In the genomic region with DNA sequence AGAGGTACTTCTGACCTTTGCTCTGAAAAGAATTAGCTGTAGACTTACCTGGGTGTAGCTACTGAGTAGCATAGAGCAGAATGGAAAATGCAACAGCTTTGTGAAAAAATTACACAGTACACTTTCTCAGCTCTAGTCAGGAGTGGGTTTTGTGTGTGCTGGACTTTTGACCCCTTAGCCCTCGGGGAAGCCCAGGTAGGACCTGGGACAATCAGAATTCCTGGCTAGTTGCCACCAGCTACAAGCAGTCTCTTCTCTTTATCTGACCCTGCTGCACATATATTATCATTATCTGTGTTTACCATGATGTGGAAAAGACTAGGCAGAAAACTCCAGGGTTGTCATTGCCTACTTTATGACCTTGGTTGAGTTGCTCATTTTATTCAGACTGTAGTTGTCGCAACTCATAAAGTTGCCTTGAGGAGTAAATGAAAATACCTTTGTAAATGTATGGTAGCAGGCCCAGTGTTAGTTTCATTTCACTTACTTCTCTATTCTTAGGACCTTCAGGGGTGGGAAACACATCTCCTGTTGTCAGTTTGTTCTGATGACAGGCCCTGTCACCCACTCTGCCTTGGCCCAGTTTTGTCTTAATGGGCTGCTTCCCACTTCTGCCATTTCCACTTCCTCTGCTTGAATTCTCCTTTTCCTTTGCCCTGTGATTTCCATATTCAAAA, we compare ENCODE assay signal across 8 cellular contexts. TPM values are rescaled to one million over a fixed set of nuclear protein-coding genes. Genes with fewer than 3 reads are reported as not detected.
A peak's percentile ranks its signal among the peaks of the same experiment; 100 is the strongest.
DNase-seq lines count a peak whose midpoint lies in the region; ATAC-seq and TF ChIP-seq lines count a peak whose summit lies in the region.

No MANE protein-coding gene starts in this region.

- peak overlapping the region; percentile 96 for H3K27ac Mint-ChIP-seq in stimulated activated naive CD8-positive, alpha-beta T cell treated with anti-CD3 and anti-CD28 coated beads, Interleukin-15, Interleukin-2, amounts not matched to agents 100 ng/mL and 50 ng/mL, for 24 hours

- peak overlapping the region; percentile 72 for H3K4me3 Mint-ChIP-seq in stimulated activated naive CD8-positive, alpha-beta T cell treated with anti-CD3 and anti-CD28 coated beads, Interleukin-15, Interleukin-2, amounts not matched to agents 100 ng/mL and 50 ng/mL, for 24 hours

- H3K4me3 ChIP-seq in colonic mucosa: no peak overlapping the region

- peak overlapping the region in 1 of 2 donors; percentile 55 for H3K9ac ChIP-seq in colonic mucosa (ENCODE audit: low read depth in 2 of 2, low read length in 2 of 2)

- H3K9me3 ChIP-seq in colonic mucosa: no peaks in the 10 kb centered on the region

- H3K36me3 Mint-ChIP-seq in stimulated activated naive CD8-positive, alpha-beta T cell treated with anti-CD3 and anti-CD28 coated beads, Interleukin-15, Interleukin-2, amounts not matched to agents 100 ng/mL and 50 ng/mL, for 24 hours (ENCODE audit: low read depth): peaks cover 12% of the 10 kb centered on the region

- ATAC-seq in stimulated activated naive CD8-positive, alpha-beta T cell treated with anti-CD3 and anti-CD28 coated beads, Interleukin-15, Interleukin-2, amounts not matched to agents 100 U/mL and 50 U/mL, for 24 hours: no peak
- no peak for ATAC-seq in GM19397 (IDR thresholded peaks at IDR 0.05; ENCODE audit: unreplicated experiment)
- ATAC-seq in GM18861 (IDR thresholded peaks at IDR 0.05; ENCODE audit: unreplicated experiment): no peak

- intact Hi-C loops in colonic mucosa (cut with DNase I): no loop called here

- H3K4me1 Mint-ChIP-seq in stimulated activated naive CD8-positive, alpha-beta T cell treated with anti-CD3 and anti-CD28 coated beads, Interleukin-15, Interleukin-2, amounts not matched to agents 100 ng/mL and 50 ng/mL, for 24 hours (ENCODE audit: low read depth): peaks cover 80% of the 10 kb centered on the region

- no peak for TF ChIP-seq CTCF in colonic mucosa (IDR thresholded peaks at IDR 0.05)

- no peak for DNase-seq in stimulated activated naive CD8-positive, alpha-beta T cell treated with anti-CD3 and anti-CD28 coated beads, Interleukin-15, Interleukin-2, amounts not matched to agents 100 U/mL and 50 U/mL, for 24 hours
- DNase-seq in KG1 (lab: John Stamatoyannopoulos, UW) (peak; percentile 41), colonic mucosa (peak; percentile 68), islet precursor cell (no peak), DMS79 (lab: John Stamatoyannopoulos, UW) (no peak)

- H3K27me3 Mint-ChIP-seq in stimulated activated naive CD8-positive, alpha-beta T cell treated with anti-CD3 and anti-CD28 coated beads, Interleukin-15, Interleukin-2, amounts not matched to agents 100 ng/mL and 50 ng/mL, for 24 hours: no peaks in the 10 kb centered on the region

- no peaks in the 10 kb centered on the region for H3K9me3 Mint-ChIP-seq in stimulated activated naive CD8-positive, alpha-beta T cell treated with anti-CD3 and anti-CD28 coated beads, Interleukin-15, Interleukin-2, amounts not matched to agents 100 ng/mL and 50 ng/mL, for 24 hours

- H3K27me3 ChIP-seq in colonic mucosa: no peaks in the 10 kb centered on the region

- peaks cover 14% of the 10 kb centered on the region for H3K4me1 ChIP-seq in colonic mucosa

- no peaks in the 10 kb centered on the region for H3K36me3 ChIP-seq in colonic mucosa

- peak overlapping the region; percentile 45 for H3K27ac ChIP-seq in colonic mucosa

RNA-seq across cellular contexts. Expression of a gene that starts 5.4 kb away (rescaled TPM):
- total RNA-seq in colonic mucosa: 10 to 100 TPM; 45.4 to 64.7 TPM

Comparison
In these comparisons a context has a peak if more than half of its experiments do, and no peak if none do; other contexts are left out.
1. DNase-seq: peak in KG1 (single experiment) and colonic mucosa (single experiment); none in stimulated activated naive CD8-positive, alpha-beta T cell treated with anti-CD3 and anti-CD28 coated beads, Interleukin-15, Interleukin-2, amounts not matched to agents 100 U/mL and 50 U/mL, for 24 hours (single experiment), islet precursor cell (single experiment) and DMS79 (single experiment).